8 cellular contexts compared by ENCODE assay signal in the genomic region with DNA sequence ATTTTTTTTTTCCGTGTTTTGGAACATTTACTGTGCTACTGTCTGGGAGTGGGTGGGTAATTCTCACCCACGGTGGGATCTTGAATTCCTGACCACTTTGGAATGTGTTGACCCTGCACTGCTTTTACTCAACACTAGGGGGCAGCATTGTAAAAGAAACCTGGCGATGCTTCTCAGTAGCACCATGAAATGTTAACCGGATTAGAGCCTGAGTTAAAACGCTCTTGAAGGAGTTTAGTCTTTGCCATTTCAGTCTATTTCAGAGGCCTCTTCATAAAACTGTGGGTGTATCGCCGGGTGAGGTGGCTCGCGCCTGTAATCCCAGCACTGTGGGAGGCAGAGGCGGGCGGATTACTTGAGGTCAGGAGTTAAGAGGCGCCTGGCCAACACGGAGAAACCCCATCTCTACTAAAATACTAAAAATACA.
DNase-seq lines count a peak whose midpoint lies in the region; ATAC-seq and TF ChIP-seq lines count a peak whose summit lies in the region.

No MANE protein-coding gene starts in this region.

- 19% methylated on average over 12 of the region's 13 CpGs for WGBS in right lobe of liver (ENCODE audit: insufficient coverage, low coverage, low lambda C conversion rate, missing lambda C conversion rate)

- no peak overlapping the region for H3K27ac ChIP-seq in right lobe of liver

- POLR2A ChIA-PET in activated CD4-positive, alpha-beta T cell treated with anti-CD3 and anti-CD28 coated beads, Interleukin-2, amount 10 ng/mL, durations not matched to agents 7 days and 5 days (lab: Charles Lee), result no interaction called here

- intact Hi-C loops in Calu3 (cut with micrococcal nuclease; ENCODE audit: unreplicated experiment) (loop anchor here (2.0 to 10.0 kb wide), 4 partner anchors 114 to 588 kb away; partner anchors contain the start of gene PRND), right lobe of liver (cut with DNase I) (loop anchor here in 1 of 2 donors (5.0 kb wide), 1 partner anchor 115 kb away; the partner anchor contains the start of gene PRND)

- H3K36me3 ChIP-seq in right lobe of liver, result no peaks in the 10 kb centered on the region

- no peak overlapping the region for H3K27ac Mint-ChIP-seq in Calu3 (ENCODE audit: unreplicated experiment)
- no peak overlapping the region for H3K27ac Mint-ChIP-seq in activated CD4-positive, alpha-beta T cell treated with anti-CD3 and anti-CD28 coated beads, Interleukin-2, amount 10 ng/mL, durations not matched to agents 7 days and 5 days

- no peaks in the 10 kb centered on the region for H3K4me1 ChIP-seq in right lobe of liver

- BruUV-seq in Calu3 (replicated peaks; lab: Mats Ljungman, UMichigan), result no TSS peak

- peaks cover 86% of the 10 kb centered on the region for H3K27me3 Mint-ChIP-seq in Calu3 (ENCODE audit: unreplicated experiment)
- peaks cover 21% of the 10 kb centered on the region for H3K27me3 Mint-ChIP-seq in activated CD4-positive, alpha-beta T cell treated with anti-CD3 and anti-CD28 coated beads, Interleukin-2, amount 10 ng/mL, durations not matched to agents 7 days and 5 days

- ATAC-seq in HG02678 (IDR thresholded peaks at IDR 0.05; ENCODE audit: unreplicated experiment) (peak; percentile 49), right lobe of liver (peak; percentile 81 to 91 (median 86)), GM21423 (IDR thresholded peaks at IDR 0.05; ENCODE audit: unreplicated experiment) (no peak)

- CTCF ChIA-PET in Calu3 (lab: Charles Lee), result no interaction called here
- CTCF ChIA-PET in activated CD4-positive, alpha-beta T cell treated with anti-CD3 and anti-CD28 coated beads, Interleukin-2, amount 10 ng/mL, durations not matched to agents 7 days and 5 days (lab: Charles Lee), result interaction anchor here (1.2 kb wide), 1 partner anchor 117 kb away, joined by 6 read pairs; no protein-coding TSS in a partner anchor

- DNase-seq in Calu3 (peak; percentile 39), NCI-H524 treated with DMSO at 0.1 percent for 48 hours (lab: John Stamatoyannopoulos, UW) (peak; percentile 33), dedifferentiated amniotic fluid mesenchymal stem cell (ENCODE audit: extremely low spot score) (peak; percentile 73), right lobe of liver (peak in 1 of 3 donors; percentile 57)
- peak; percentile 71 for DNase-seq in activated CD4-positive, alpha-beta T cell treated with anti-CD3 and anti-CD28 coated beads, Interleukin-2, amount 10 ng/mL, durations not matched to agents 7 days and 5 days
- DNase-seq in stimulated activated CD8-positive, alpha-beta memory T cell treated with anti-CD3 and anti-CD28 coated beads, Interleukin-12 subunit alpha, Interleukin-12 subunit beta, amount 100 ng/mL, for 1 hour (ENCODE audit: low read depth), result peak; percentile 45

- H3K4me3 Mint-ChIP-seq in Calu3 (ENCODE audit: low read depth, unreplicated experiment), result no peak overlapping the region
- no peak overlapping the region for H3K4me3 Mint-ChIP-seq in activated CD4-positive, alpha-beta T cell treated with anti-CD3 and anti-CD28 coated beads, Interleukin-2, amount 10 ng/mL, durations not matched to agents 7 days and 5 days

- no peak overlapping the region for H3K4me3 ChIP-seq in right lobe of liver

- no peaks in the 10 kb centered on the region for H3K9me3 Mint-ChIP-seq in Calu3 (ENCODE audit: low read depth, unreplicated experiment)
- no peaks in the 10 kb centered on the region for H3K9me3 Mint-ChIP-seq in activated CD4-positive, alpha-beta T cell treated with anti-CD3 and anti-CD28 coated beads, Interleukin-2, amount 10 ng/mL, durations not matched to agents 7 days and 5 days

- TF ChIP-seq CTCF in Calu3 (IDR thresholded peaks at IDR 0.05; ENCODE audit: unreplicated experiment) (peak; percentile 73), right lobe of liver (IDR thresholded peaks at IDR 0.05) (peak; percentile 93 to 96 (median 94))

- H3K36me3 Mint-ChIP-seq in Calu3 (ENCODE audit: insufficient read depth, unreplicated experiment), result no peaks in the 10 kb centered on the region
- no peaks in the 10 kb centered on the region for H3K36me3 Mint-ChIP-seq in activated CD4-positive, alpha-beta T cell treated with anti-CD3 and anti-CD28 coated beads, Interleukin-2, amount 10 ng/mL, durations not matched to agents 7 days and 5 days (ENCODE audit: low read depth)

- H3K27me3 ChIP-seq in right lobe of liver, result no peaks in the 10 kb centered on the region

- no peak for TF ChIP-seq POLR2A in right lobe of liver (IDR thresholded peaks at IDR 0.05)

- no peaks in the 10 kb centered on the region for H3K4me1 Mint-ChIP-seq in Calu3 (ENCODE audit: low read depth, unreplicated experiment)
- H3K4me1 Mint-ChIP-seq in activated CD4-positive, alpha-beta T cell treated with anti-CD3 and anti-CD28 coated beads, Interleukin-2, amount 10 ng/mL, durations not matched to agents 7 days and 5 days, result no peaks in the 10 kb centered on the region

- no peaks in the 10 kb centered on the region for H3K9me3 ChIP-seq in right lobe of liver
